13 cellular contexts compared by ENCODE assay signal in genomic region chr9:136268318-136268717, GRCh38. TPM values are rescaled to one million over a fixed set of nuclear protein-coding genes. Genes with fewer than 3 reads are reported as not detected.
DNase-seq lines count a peak whose midpoint lies in the region; ATAC-seq and TF ChIP-seq lines count a peak whose summit lies in the region.
"Had no signal": no experiment of that assay in that cellular context is flagged by ENCODE, and none has a peak within 500 bp of the region (broad histone marks: within the 10 kb centered on the region; RNA-seq: fewer than 3 reads in every experiment).

No MANE protein-coding gene starts in this region.

- H3K27me3 Mint-ChIP-seq in activated B cell treated with CpG ODN at 0.5 μM for 24 hours, result no peaks in the 10 kb centered on the region

- H3K4me3 ChIP-seq in BE2C (ENCODE audit: low read depth, low read length) (no peak overlapping the region), DND-41 (ENCODE audit: low read depth in 1 of 2, low read length in 2 of 2) (no peak overlapping the region), gastroesophageal sphincter (no peak overlapping the region)
- H3K4me3 ChIP-seq: lung had no signal

- no peaks in the 10 kb centered on the region for H3K9me3 Mint-ChIP-seq in activated B cell treated with CpG ODN at 0.5 μM for 24 hours

- DNase-seq in BE2C, result peak; percentile 50
- no peak for DNase-seq in DND-41
- no peak for DNase-seq in activated B cell treated with CpG ODN at 0.5 μM for 24 hours
- DNase-seq in iris pigment epithelial cell (ENCODE audit: low read depth), result peak; percentile 10
- DNase-seq in stimulated activated CD4-positive, alpha-beta T cell treated with anti-CD3 and anti-CD28 coated beads, Interleukin-4, amount 100 ng/mL, for 4 hours, result no peak
- DNase-seq in DMS53 treated with DMSO at 0.1 percent for 48 hours (lab: John Stamatoyannopoulos, UW; ENCODE audit: unreplicated experiment), result no peak
- DNase-seq: GF-D8; NCI-H446; stimulated activated CD4-positive, alpha-beta T cell treated with anti-CD3 and anti-CD28 coated beads, Interleukin-12 subunit alpha, Interleukin-12 subunit beta, amount 100 ng/mL, for 4 hours had no signal

- H3K27ac ChIP-seq in DND-41 (ENCODE audit: low read length) (no peak overlapping the region), gastroesophageal sphincter (no peak overlapping the region)

- no peak for TF ChIP-seq EP300 in gastroesophageal sphincter (IDR thresholded peaks at IDR 0.05)

- H3K27me3 ChIP-seq in BE2C, result no peaks in the 10 kb centered on the region
- peaks cover 2% of the 10 kb centered on the region for H3K27me3 ChIP-seq in DND-41 (ENCODE audit: insufficient read depth, low read length, poor library complexity)
- H3K27me3 ChIP-seq in gastroesophageal sphincter, result peaks cover 19% of the 10 kb centered on the region

- H3K4me1 ChIP-seq in BE2C (peaks cover 8% of the 10 kb centered on the region), DND-41 (ENCODE audit: insufficient read depth, low read length) (peaks cover 14% of the 10 kb centered on the region), gastroesophageal sphincter (peaks cover 0 to 18% (median 0%) of the 10 kb centered on the region in 3 donors)

- H3K4me2 ChIP-seq in DND-41 (ENCODE audit: insufficient read depth, low read length), result no peak overlapping the region

- no peaks in the 10 kb centered on the region for H4K20me1 ChIP-seq in DND-41 (ENCODE audit: insufficient read depth, low read length)

- TF ChIP-seq POLR2A in gastroesophageal sphincter (IDR thresholded peaks at IDR 0.05), result no peak

- TF ChIP-seq CTCF in BE2C (IDR thresholded peaks at IDR 0.05; ENCODE audit: low read depth, low read length) (peak; percentile 39), DND-41 (IDR thresholded peaks at IDR 0.05; ENCODE audit: borderline replicate concordance, extremely low read depth, low read length, poor library complexity, severe bottlenecking) (no peak), activated B cell treated with CpG ODN at 0.5 μM for 24 hours (IDR thresholded peaks at IDR 0.05) (no peak), gastroesophageal sphincter (IDR thresholded peaks at IDR 0.05) (no peak)

- H3K36me3 ChIP-seq in BE2C (no peaks in the 10 kb centered on the region), DND-41 (ENCODE audit: insufficient read depth, low read length) (no peaks in the 10 kb centered on the region), gastroesophageal sphincter (no peaks in the 10 kb centered on the region)

- CTCF ChIA-PET in activated B cell treated with CpG ODN at 0.5 μM for 24 hours (lab: Charles Lee), result interaction anchor here (1.0 to 2.3 kb wide), 5 partner anchors 15 to 127 kb away, joined by 3 to 12 read pairs (median 8); no protein-coding TSS in a partner anchor

- ATAC-seq in DND-41 (ENCODE audit: insufficient read depth, low read depth) (no peak), activated B cell treated with CpG ODN at 0.5 μM for 24 hours (ENCODE audit: low read depth) (no peak), HG03460 (IDR thresholded peaks at IDR 0.05; ENCODE audit: unreplicated experiment) (no peak), gastroesophageal sphincter (no peak)

- no peaks in the 10 kb centered on the region for H3K79me2 ChIP-seq in DND-41 (ENCODE audit: insufficient read depth, low read length)

- no peaks in the 10 kb centered on the region for H3K36me3 Mint-ChIP-seq in activated B cell treated with CpG ODN at 0.5 μM for 24 hours (ENCODE audit: low read depth)

- peak overlapping the region; percentile 80 for H3K4me3 Mint-ChIP-seq in activated B cell treated with CpG ODN at 0.5 μM for 24 hours

- intact Hi-C loops in activated B cell treated with CpG ODN at 0.5 μM for 24 hours (cut with micrococcal nuclease), result loop anchor here (5.0 kb wide), 1 partner anchor 306 kb away; the partner anchor contains the start of gene UBAC1

- WGBS in gastroesophageal sphincter (ENCODE audit: low coverage in 1 of 2), 2 donors, result 34 to 45% methylated on average over 4 to 5 of the region's 6 CpGs

- peaks cover 11% of the 10 kb centered on the region for H3K4me1 Mint-ChIP-seq in activated B cell treated with CpG ODN at 0.5 μM for 24 hours

- H3K27ac Mint-ChIP-seq in activated B cell treated with CpG ODN at 0.5 μM for 24 hours, result no peak overlapping the region

- H3K9ac ChIP-seq in DND-41 (ENCODE audit: low read depth, low read length), result no peak overlapping the region

- H2AFZ ChIP-seq in DND-41 (ENCODE audit: low read depth, low read length), result 0 out of 2 replicates have a peak overlapping the region, but pooled peaks have one; percentile 44

- POLR2A ChIA-PET in activated B cell treated with CpG ODN at 0.5 μM for 24 hours (lab: Charles Lee), result interaction anchor here (1.5 to 1.9 kb wide), 2 partner anchors 15 to 99 kb away, joined by 4 to 5 read pairs; no protein-coding TSS in a partner anchor

- H3K9me3 ChIP-seq in BE2C (no peaks in the 10 kb centered on the region), DND-41 (ENCODE audit: insufficient read depth, low read length, severe bottlenecking) (no peaks in the 10 kb centered on the region), gastroesophageal sphincter (no peaks in the 10 kb centered on the region)

RNA-seq across cellular contexts. Expression of gene QSOX2, which starts 22.7 kb away (rescaled TPM):
- 65.1 TPM for polyA plus RNA-seq in BE2C (2012; ENCODE audit: insufficient read depth, insufficient read length, low read depth)
- total RNA-seq in activated B cell treated with CpG ODN at 0.5 μM for 24 hours, result 43.3 and 49.1 TPM in 2 replicates
- total RNA-seq in gastroesophageal sphincter, result 1 to 10 TPM; 3.4 to 7.2 (median 5.2) TPM

RNA-seq across cellular contexts. Expression of gene CCDC187, which starts 35.6 kb away (rescaled TPM):
- polyA plus RNA-seq in BE2C (2012; ENCODE audit: insufficient read depth, insufficient read length, low read depth), result not detected
- 0.51 and 0.69 TPM in 2 replicates for total RNA-seq in activated B cell treated with CpG ODN at 0.5 μM for 24 hours
- not detected for total RNA-seq in gastroesophageal sphincter
- total RNA-seq: subcutaneous adipose tissue had no signal

RNA-seq across cellular contexts. Expression of gene GPSM1, which starts 59.0 kb away (rescaled TPM):
- 131 TPM for polyA plus RNA-seq in BE2C (2012; ENCODE audit: insufficient read depth, insufficient read length, low read depth)
- total RNA-seq in activated B cell treated with CpG ODN at 0.5 μM for 24 hours (1.9 and 2.6 TPM in 2 replicates), gastroesophageal sphincter (10 to 100 TPM in 3 of 4 donors, 1 to 10 TPM in 1; 10.0 to 14.9 (median 13.0) TPM)

Comparison
In these comparisons a context has a peak if more than half of its experiments do, and no peak if none do; other contexts are left out.
1. DNase-seq: peak in BE2C (single experiment) and iris pigment epithelial cell (single experiment); none in DND-41 (single experiment), activated B cell treated with CpG ODN at 0.5 μM for 24 hours (single experiment), stimulated activated CD4-positive, alpha-beta T cell treated with anti-CD3 and anti-CD28 coated beads, Interleukin-4, amount 100 ng/mL, for 4 hours (0 of 2) and DMS53 treated with DMSO at 0.1 percent for 48 hours (single experiment).